7 cellular contexts compared by ENCODE assay signal in the genomic region with DNA sequence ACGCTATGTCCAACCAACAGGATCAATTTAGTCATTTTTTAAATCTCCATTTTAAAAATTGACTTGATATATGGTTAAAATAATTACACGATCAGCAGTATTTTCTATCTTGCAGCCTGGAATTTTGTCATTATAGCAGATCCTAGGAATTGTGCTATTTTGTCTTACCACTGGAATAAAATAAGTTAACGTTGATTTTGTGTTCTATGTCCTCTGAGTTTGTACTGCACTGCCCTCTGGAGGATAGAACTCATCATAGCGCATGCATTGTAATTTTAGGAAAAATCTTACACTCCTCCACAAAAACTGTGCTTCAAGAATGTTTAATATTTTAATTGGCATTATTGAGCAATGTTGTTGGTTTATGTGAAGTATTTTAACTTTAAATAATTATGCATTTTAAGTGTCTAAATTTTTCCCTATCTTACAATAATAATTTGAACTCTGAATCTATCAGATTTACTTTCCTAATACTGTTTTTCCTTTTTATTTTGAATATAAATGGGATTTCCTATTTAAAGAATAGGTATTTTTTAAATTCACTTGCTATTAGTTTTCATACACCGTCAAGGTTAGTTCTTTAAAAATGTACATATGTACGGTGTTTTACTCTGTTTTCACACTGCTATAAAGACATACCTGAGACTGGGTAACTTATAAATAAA.
DNase-seq lines count a peak whose midpoint lies in the region; ATAC-seq and TF ChIP-seq lines count a peak whose summit lies in the region.

No MANE protein-coding gene starts in this region.

- CTCF ChIA-PET in GM10248 (lab: Yijun Ruan, JAX), result interaction anchor here (1.0 to 2.2 kb wide), 2 partner anchors 12 to 30 kb away, joined by 4 to 8 read pairs; no protein-coding TSS in a partner anchor
- CTCF ChIA-PET in activated CD4-positive, alpha-beta T cell treated with anti-CD3 and anti-CD28 coated beads, Interleukin-2, amount 10 ng/mL, durations not matched to agents 7 days and 5 days (lab: Charles Lee), result no interaction called here
- CTCF ChIA-PET in activated naive CD4-positive, alpha-beta T cell treated with anti-CD3 and anti-CD28 coated beads, Interleukin-2, amount 10 ng/mL, durations not matched to agents 7 days and 5 days (lab: Charles Lee), result no interaction called here

- no peak for DNase-seq in GM10248 (ENCODE audit: extremely low spot score)
- DNase-seq in HFF-Myc (ENCODE audit: extremely low read depth, low read depth), result no peak
- no peak for DNase-seq in epithelial cell of proximal tubule (ENCODE audit: low read depth)
- no peak for DNase-seq in gastrocnemius medialis
- no peak for DNase-seq in activated CD4-positive, alpha-beta T cell treated with anti-CD3 and anti-CD28 coated beads, Interleukin-2, amount 10 ng/mL, durations not matched to agents 7 days and 5 days
- DNase-seq in activated naive CD4-positive, alpha-beta T cell treated with anti-CD3 and anti-CD28 coated beads, Interleukin-2, amount 10 ng/mL, durations not matched to agents 7 days and 5 days, result no peak

- H3K9me3 ChIP-seq in OCI-LY1 (ENCODE audit: low read length) (no peaks in the 10 kb centered on the region), gastrocnemius medialis (no peaks in the 10 kb centered on the region)

- no peak overlapping the region for H3K4me2 ChIP-seq in OCI-LY1 (ENCODE audit: low read length)

- H3K27ac ChIP-seq in OCI-LY1 (ENCODE audit: low read depth, low read length, poor library complexity, severe bottlenecking) (no peak overlapping the region), gastrocnemius medialis (no peak overlapping the region)

- no peak overlapping the region for H3K9ac ChIP-seq in OCI-LY1 (ENCODE audit: low read length)

- no peak overlapping the region for H2AFZ ChIP-seq in OCI-LY1 (ENCODE audit: low read length)

- H3K79me2 ChIP-seq in OCI-LY1 (ENCODE audit: insufficient read depth, low read length), result no peaks in the 10 kb centered on the region

- no peak for ATAC-seq in gastrocnemius medialis

- TF ChIP-seq POLR2A in gastrocnemius medialis (IDR thresholded peaks at IDR 0.05), result no peak

- POLR2A ChIA-PET in GM10248 (lab: Yijun Ruan, JAX), result no interaction called here
- POLR2A ChIA-PET in activated CD4-positive, alpha-beta T cell treated with anti-CD3 and anti-CD28 coated beads, Interleukin-2, amount 10 ng/mL, durations not matched to agents 7 days and 5 days (lab: Charles Lee), result no interaction called here

- H3K4me3 ChIP-seq in HFF-Myc (replicated peaks; ENCODE audit: low read depth, low read length), result no peak overlapping the region
- H3K4me3 ChIP-seq in OCI-LY1 (ENCODE audit: low read depth, low read length, poor library complexity, severe bottlenecking), result no peak overlapping the region
- no peak overlapping the region for H3K4me3 ChIP-seq in epithelial cell of proximal tubule (ENCODE audit: low read depth, low read length)
- H3K4me3 ChIP-seq in gastrocnemius medialis, result no peak overlapping the region

- no peaks in the 10 kb centered on the region for H3K4me1 Mint-ChIP-seq in activated CD4-positive, alpha-beta T cell treated with anti-CD3 and anti-CD28 coated beads, Interleukin-2, amount 10 ng/mL, durations not matched to agents 7 days and 5 days
- H3K4me1 Mint-ChIP-seq in activated naive CD4-positive, alpha-beta T cell treated with anti-CD3 and anti-CD28 coated beads, Interleukin-2, amount 10 ng/mL, durations not matched to agents 7 days and 5 days, result no peaks in the 10 kb centered on the region

- H3F3A ChIP-seq in OCI-LY1 (ENCODE audit: insufficient read depth, low read length), result no peaks in the 10 kb centered on the region

- no peaks in the 10 kb centered on the region for H3K9me3 Mint-ChIP-seq in activated CD4-positive, alpha-beta T cell treated with anti-CD3 and anti-CD28 coated beads, Interleukin-2, amount 10 ng/mL, durations not matched to agents 7 days and 5 days
- no peaks in the 10 kb centered on the region for H3K9me3 Mint-ChIP-seq in activated naive CD4-positive, alpha-beta T cell treated with anti-CD3 and anti-CD28 coated beads, Interleukin-2, amount 10 ng/mL, durations not matched to agents 7 days and 5 days

- intact Hi-C loops in gastrocnemius medialis (cut with DNase I; ENCODE audit: low total_unique reads), result loop anchor here (1.0 to 5.0 kb wide), 2 partner anchors 276 to 294 kb away; no protein-coding TSS in a partner anchor

- no peaks in the 10 kb centered on the region for H4K20me1 ChIP-seq in OCI-LY1 (ENCODE audit: insufficient read depth, low read length)

- in situ Hi-C loops in gastrocnemius medialis (cut with MboI; ENCODE audit: low sequenced_read_pairs in 4 of 4), result loop anchor here in 1 of 4 donors (10.0 kb wide), 1 partner anchor 294 kb away; no protein-coding TSS in a partner anchor

- H3K27me3 Mint-ChIP-seq in activated CD4-positive, alpha-beta T cell treated with anti-CD3 and anti-CD28 coated beads, Interleukin-2, amount 10 ng/mL, durations not matched to agents 7 days and 5 days, result no peaks in the 10 kb centered on the region
- H3K27me3 Mint-ChIP-seq in activated naive CD4-positive, alpha-beta T cell treated with anti-CD3 and anti-CD28 coated beads, Interleukin-2, amount 10 ng/mL, durations not matched to agents 7 days and 5 days, result no peaks in the 10 kb centered on the region

- H3K4me1 ChIP-seq in OCI-LY1 (ENCODE audit: insufficient read depth, low read length, severe bottlenecking) (no peaks in the 10 kb centered on the region), gastrocnemius medialis (peaks cover 0 to 22% of the 10 kb centered on the region in 2 donors)

- H3K36me3 ChIP-seq in OCI-LY1 (ENCODE audit: insufficient read depth, low read length) (no peaks in the 10 kb centered on the region), gastrocnemius medialis (no peaks in the 10 kb centered on the region)

- H3K9me2 ChIP-seq in OCI-LY1 (ENCODE audit: low read depth, low read length), result no peaks in the 10 kb centered on the region

- H3K27me3 ChIP-seq in OCI-LY1 (ENCODE audit: insufficient read depth, low read length) (no peaks in the 10 kb centered on the region), gastrocnemius medialis (no peaks in the 10 kb centered on the region)

- TF ChIP-seq CTCF in GM10248 (IDR thresholded peaks at IDR 0.05; ENCODE audit: control extremely low read depth, extremely low read depth, low read depth, missing control alignments) (peak; percentile 64), HFF-Myc (IDR thresholded peaks at IDR 0.05; ENCODE audit: low read depth, low read length, missing control alignments) (peak; percentile 60), OCI-LY1 (IDR thresholded peaks at IDR 0.05; ENCODE audit: low read length) (peak; percentile 96), epithelial cell of proximal tubule (conservative IDR thresholded peaks at IDR 0.05; ENCODE audit: low read depth, low read length) (peak; percentile 87), gastrocnemius medialis (IDR thresholded peaks at IDR 0.05 in 4 of 5, conservative IDR thresholded peaks at IDR 0.05 in 1 of 5) (peak; percentile 49 to 76 (median 61))

- no peak overlapping the region for H3K27ac Mint-ChIP-seq in activated CD4-positive, alpha-beta T cell treated with anti-CD3 and anti-CD28 coated beads, Interleukin-2, amount 10 ng/mL, durations not matched to agents 7 days and 5 days
- H3K27ac Mint-ChIP-seq in activated naive CD4-positive, alpha-beta T cell treated with anti-CD3 and anti-CD28 coated beads, Interleukin-2, amount 10 ng/mL, durations not matched to agents 7 days and 5 days, result no peak overlapping the region

- H3K4me3 Mint-ChIP-seq in activated CD4-positive, alpha-beta T cell treated with anti-CD3 and anti-CD28 coated beads, Interleukin-2, amount 10 ng/mL, durations not matched to agents 7 days and 5 days, result no peak overlapping the region
- no peak overlapping the region for H3K4me3 Mint-ChIP-seq in activated naive CD4-positive, alpha-beta T cell treated with anti-CD3 and anti-CD28 coated beads, Interleukin-2, amount 10 ng/mL, durations not matched to agents 7 days and 5 days

- H3K36me3 Mint-ChIP-seq in activated CD4-positive, alpha-beta T cell treated with anti-CD3 and anti-CD28 coated beads, Interleukin-2, amount 10 ng/mL, durations not matched to agents 7 days and 5 days (ENCODE audit: low read depth), result no peaks in the 10 kb centered on the region
- no peaks in the 10 kb centered on the region for H3K36me3 Mint-ChIP-seq in activated naive CD4-positive, alpha-beta T cell treated with anti-CD3 and anti-CD28 coated beads, Interleukin-2, amount 10 ng/mL, durations not matched to agents 7 days and 5 days
